8 cellular contexts compared by ENCODE assay signal in the genomic region with DNA sequence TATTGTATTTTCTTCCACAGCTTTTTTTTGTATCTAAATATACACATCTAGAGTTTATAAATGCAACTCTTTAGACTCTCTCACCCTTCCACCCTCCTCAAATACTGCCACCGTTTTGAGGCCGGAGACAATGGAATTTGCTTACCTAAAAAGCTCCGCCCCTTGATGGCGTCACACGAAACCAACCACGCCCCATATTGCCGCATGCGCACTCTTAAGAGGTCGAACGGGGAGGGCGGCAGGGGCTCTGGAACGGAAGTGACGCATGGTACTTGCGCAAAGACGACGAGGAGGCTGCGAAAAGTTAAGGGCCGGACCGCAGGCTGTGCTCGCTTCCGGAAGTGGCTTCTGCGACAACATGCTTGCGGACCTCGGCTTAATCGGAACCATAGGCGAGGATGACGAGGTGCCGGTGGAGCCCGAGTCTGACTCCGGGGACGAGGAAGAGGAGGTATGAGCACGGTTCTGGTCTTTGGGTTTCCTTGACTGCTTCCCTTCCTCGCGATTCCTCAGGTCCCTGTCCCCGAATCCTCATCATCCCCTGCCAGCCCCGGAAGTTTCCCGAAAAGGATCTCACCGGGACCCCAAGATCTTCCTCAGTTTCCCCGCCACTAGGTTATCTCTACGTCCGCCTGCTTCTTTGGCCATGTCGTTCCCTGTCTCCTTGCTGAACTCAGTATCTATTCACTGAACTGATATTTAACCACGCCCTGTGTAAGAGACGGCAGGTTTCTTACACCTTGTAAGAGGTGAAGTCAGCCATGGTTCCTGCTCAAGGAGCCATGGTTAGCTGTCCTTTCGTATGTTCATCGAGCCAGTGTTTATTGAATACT. TPM values are rescaled to one million over a fixed set of nuclear protein-coding genes. Genes with fewer than 3 reads are reported as not detected.
DNase-seq lines count a peak whose midpoint lies in the region; ATAC-seq and TF ChIP-seq lines count a peak whose summit lies in the region.

A gene with protein sequence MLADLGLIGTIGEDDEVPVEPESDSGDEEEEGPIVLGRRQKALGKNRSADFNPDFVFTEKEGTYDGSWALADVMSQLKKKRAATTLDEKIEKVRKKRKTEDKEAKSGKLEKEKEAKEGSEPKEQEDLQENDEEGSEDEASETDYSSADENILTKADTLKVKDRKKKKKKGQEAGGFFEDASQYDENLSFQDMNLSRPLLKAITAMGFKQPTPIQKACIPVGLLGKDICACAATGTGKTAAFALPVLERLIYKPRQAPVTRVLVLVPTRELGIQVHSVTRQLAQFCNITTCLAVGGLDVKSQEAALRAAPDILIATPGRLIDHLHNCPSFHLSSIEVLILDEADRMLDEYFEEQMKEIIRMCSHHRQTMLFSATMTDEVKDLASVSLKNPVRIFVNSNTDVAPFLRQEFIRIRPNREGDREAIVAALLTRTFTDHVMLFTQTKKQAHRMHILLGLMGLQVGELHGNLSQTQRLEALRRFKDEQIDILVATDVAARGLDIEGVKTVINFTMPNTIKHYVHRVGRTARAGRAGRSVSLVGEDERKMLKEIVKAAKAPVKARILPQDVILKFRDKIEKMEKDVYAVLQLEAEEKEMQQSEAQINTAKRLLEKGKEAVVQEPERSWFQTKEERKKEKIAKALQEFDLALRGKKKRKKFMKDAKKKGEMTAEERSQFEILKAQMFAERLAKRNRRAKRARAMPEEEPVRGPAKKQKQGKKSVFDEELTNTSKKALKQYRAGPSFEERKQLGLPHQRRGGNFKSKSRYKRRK (plus strand): TSS at position 326 of the 833 bp plus-strand sequence. CDS start 33 bp downstream, at position 359.

- ATAC-seq in GM19397 (IDR thresholded peaks at IDR 0.05; ENCODE audit: unreplicated experiment) (peak; percentile 95), HG03571 (IDR thresholded peaks at IDR 0.05; ENCODE audit: unreplicated experiment) (peak; percentile 81)

- intact Hi-C loops in CD14-positive monocyte (cut with micrococcal nuclease) (loop anchor here in 1 of 2 donors (10.0 kb wide), 1 partner anchor 85 kb away; no protein-coding TSS in a partner anchor), dorsolateral prefrontal cortex (cut with DNase I) (loop anchor here (1.0 to 5.0 kb wide), 5 partner anchors 31 to 232 kb away; a partner anchor contains a TSS)
- intact Hi-C loops in activated CD4-positive, alpha-beta memory T cell treated with anti-CD3 and anti-CD28 coated beads for 36 hours (cut with micrococcal nuclease): loop anchor here (1.0 kb wide), 3 partner anchors 31 to 173 kb away; a partner anchor contains a TSS

- peaks cover 5 to 16% (median 7%) of the 10 kb centered on the region in 4 donors for H3K4me1 ChIP-seq in liver (ENCODE audit: control insufficient read depth in 4 of 4, insufficient read depth in 4 of 4, low read length in 3 of 4)

- peaks cover 0 to 2% (median 0%) of the 10 kb centered on the region in 3 donors for H3K27me3 Mint-ChIP-seq in CD14-positive monocyte (ENCODE audit: low read depth in 3 of 3)
- no peaks in the 10 kb centered on the region for H3K27me3 Mint-ChIP-seq in activated CD4-positive, alpha-beta memory T cell treated with anti-CD3 and anti-CD28 coated beads for 36 hours

- peaks cover 28 to 32% of the 10 kb centered on the region in 2 donors for H3K36me3 Mint-ChIP-seq in CD14-positive monocyte
- peaks cover 20% of the 10 kb centered on the region for H3K36me3 Mint-ChIP-seq in activated CD4-positive, alpha-beta memory T cell treated with anti-CD3 and anti-CD28 coated beads for 36 hours

- peak within 1 kb of the TSS; percentile 5 to 96 (median 84) for H3K27ac ChIP-seq in dorsolateral prefrontal cortex
- H3K27ac ChIP-seq in liver (ENCODE audit: low read depth in 1 of 2, low read length in 2 of 2): peak within 1 kb of the TSS; percentile 79 to 87

- peak; percentile 30 to 33 for TF ChIP-seq RAD21 in liver (IDR thresholded peaks at IDR 0.05)

- peaks cover 0 to 4% (median 0%) of the 10 kb centered on the region in 7 donors for H3K9me3 Mint-ChIP-seq in CD14-positive monocyte
- H3K9me3 Mint-ChIP-seq in activated CD4-positive, alpha-beta memory T cell treated with anti-CD3 and anti-CD28 coated beads for 36 hours: no peaks in the 10 kb centered on the region

- DNase-seq in CD14-positive monocyte (ENCODE audit: low spot score) (peak; percentile 99), NCI-H82 treated with DMSO at 0.1 percent for 48 hours (lab: John Stamatoyannopoulos, UW; ENCODE audit: unreplicated experiment) (peak; percentile 99), dorsolateral prefrontal cortex (peak; percentile 96 to 98 (median 98))
- DNase-seq in activated CD4-positive, alpha-beta memory T cell treated with anti-CD3 and anti-CD28 coated beads for 36 hours: peak; percentile 99
- peak; percentile 97 for DNase-seq in stimulated activated CD4-positive, alpha-beta T cell treated with anti-CD3 and anti-CD28 coated beads, Interleukin-4, amount 100 ng/mL, for 24 hours

- peak within 1 kb of the TSS; percentile 94 to 99 (median 98) for H3K27ac Mint-ChIP-seq in CD14-positive monocyte
- peak within 1 kb of the TSS; percentile 89 for H3K27ac Mint-ChIP-seq in activated CD4-positive, alpha-beta memory T cell treated with anti-CD3 and anti-CD28 coated beads for 36 hours

- CTCF ChIA-PET in activated CD4-positive, alpha-beta memory T cell treated with anti-CD3 and anti-CD28 coated beads for 36 hours (lab: Charles Lee): interaction anchor here (1.1 to 7.1 kb wide), 2 partner anchors 32 to 84 kb away, joined by 3 to 237 read pairs; no protein-coding TSS in a partner anchor

- H3K4me3 Mint-ChIP-seq in CD14-positive monocyte: peak within 1 kb of the TSS; percentile 89 to 99
- peak within 1 kb of the TSS; percentile 88 for H3K4me3 Mint-ChIP-seq in activated CD4-positive, alpha-beta memory T cell treated with anti-CD3 and anti-CD28 coated beads for 36 hours

- POLR2A ChIA-PET in activated CD4-positive, alpha-beta memory T cell treated with anti-CD3 and anti-CD28 coated beads for 36 hours (lab: Charles Lee): interaction anchor here (0.6 to 1.2 kb wide), 5 partner anchors 19 to 173 kb away, joined by 3 to 5 read pairs (median 4); a partner anchor contains a TSS

- H3K9me3 ChIP-seq in liver (ENCODE audit: control insufficient read depth in 4 of 4, low read length in 3 of 4): no peaks in the 10 kb centered on the region

- H3K27me3 ChIP-seq in dorsolateral prefrontal cortex (no peaks in the 10 kb centered on the region), liver (ENCODE audit: control insufficient read depth in 4 of 4, insufficient read depth in 4 of 4, low read length in 3 of 4) (no peaks in the 10 kb centered on the region)

- H3K9ac ChIP-seq in liver (ENCODE audit: low read depth in 1 of 2, low read length in 2 of 2): peak within 1 kb of the TSS; percentile 80 to 94

- TF ChIP-seq CTCF in CD14-positive monocyte (IDR thresholded peaks at IDR 0.05): no peak
- TF ChIP-seq CTCF in dorsolateral prefrontal cortex (IDR thresholded peaks at IDR 0.05 in 54 of 56, conservative IDR thresholded peaks at IDR 0.05 in 2 of 56; ENCODE audit: low read depth in 1 of 56, partially characterized antibody in 56 of 56): peak in 32 of 56 donors; percentile 5 to 61 (median 20)
- TF ChIP-seq CTCF in liver (IDR thresholded peaks at IDR 0.05; ENCODE audit: low read depth, low read length, missing input control): no peak

- H3K36me3 ChIP-seq in liver (ENCODE audit: control insufficient read depth in 4 of 4, insufficient read depth in 3 of 4, low read depth in 1 of 4, low read length in 3 of 4): peaks cover 6 to 25% (median 17%) of the 10 kb centered on the region in 4 donors

- peaks cover 23% of the 10 kb centered on the region for H3K4me1 Mint-ChIP-seq in CD14-positive monocyte
- peaks cover 29% of the 10 kb centered on the region for H3K4me1 Mint-ChIP-seq in activated CD4-positive, alpha-beta memory T cell treated with anti-CD3 and anti-CD28 coated beads for 36 hours (ENCODE audit: low read depth)

- H3K4me3 ChIP-seq in dorsolateral prefrontal cortex (peak within 1 kb of the TSS; percentile 54 to 98 (median 86)), liver (ENCODE audit: low read depth in 1 of 3, low read length in 3 of 3) (peak within 1 kb of the TSS; percentile 63 to 99 (median 97))

- under 1% methylated on average over 46 of the region's 46 CpGs for WGBS in liver

TF ChIP-seq in liver, 16 proteins besides CTCF, POLR2A, EP300 and RAD21 (continues in another document):
- TF ChIP-seq GABPA (IDR thresholded peaks at IDR 0.05 in 1 of 2, conservative IDR thresholded peaks at IDR 0.05 in 1 of 2) (peak; percentile 94 to 98), HNF4G (IDR thresholded peaks at IDR 0.05) (no peak), TAF1 (conservative IDR thresholded peaks at IDR 0.05) (peak; percentile 47), RXRA (IDR thresholded peaks at IDR 0.05) (peak; percentile 46 to 49)
- TF ChIP-seq, protein P1, sequence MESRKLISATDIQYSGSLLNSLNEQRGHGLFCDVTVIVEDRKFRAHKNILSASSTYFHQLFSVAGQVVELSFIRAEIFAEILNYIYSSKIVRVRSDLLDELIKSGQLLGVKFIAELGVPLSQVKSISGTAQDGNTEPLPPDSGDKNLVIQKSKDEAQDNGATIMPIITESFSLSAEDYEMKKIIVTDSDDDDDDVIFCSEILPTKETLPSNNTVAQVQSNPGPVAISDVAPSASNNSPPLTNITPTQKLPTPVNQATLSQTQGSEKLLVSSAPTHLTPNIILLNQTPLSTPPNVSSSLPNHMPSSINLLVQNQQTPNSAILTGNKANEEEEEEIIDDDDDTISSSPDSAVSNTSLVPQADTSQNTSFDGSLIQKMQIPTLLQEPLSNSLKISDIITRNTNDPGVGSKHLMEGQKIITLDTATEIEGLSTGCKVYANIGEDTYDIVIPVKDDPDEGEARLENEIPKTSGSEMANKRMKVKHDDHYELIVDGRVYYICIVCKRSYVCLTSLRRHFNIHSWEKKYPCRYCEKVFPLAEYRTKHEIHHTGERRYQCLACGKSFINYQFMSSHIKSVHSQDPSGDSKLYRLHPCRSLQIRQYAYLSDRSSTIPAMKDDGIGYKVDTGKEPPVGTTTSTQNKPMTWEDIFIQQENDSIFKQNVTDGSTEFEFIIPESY (IDR thresholded peaks at IDR 0.05): peak; percentile 40

RNA-seq across cellular contexts. Expression of the gene that starts here (rescaled TPM):
- polyA plus RNA-seq in CD14-positive monocyte (10 to 100 TPM; 13.8 to 17.7 TPM), liver (10 to 100 TPM in 1 of 2 donors, 1 to 10 TPM in 1; 8.8 to 12.1 TPM)
- total RNA-seq in activated CD4-positive, alpha-beta memory T cell treated with anti-CD3 and anti-CD28 coated beads for 36 hours: 10 to 100 TPM; 42.8 to 43.5 TPM
- total RNA-seq in dorsolateral prefrontal cortex (10 to 100 TPM; 19.9 to 45.2 (median 27.8) TPM), liver (10 to 100 TPM; 13.8 to 16.0 TPM)

Comparison
In these comparisons a context has a peak if more than half of its experiments do, and no peak if none do; other contexts are left out.
1. Peak in every context shown above with its lines: DNase-seq, ATAC-seq, H3K4me3 ChIP-seq and H3K27ac ChIP-seq.
2. CTCF ChIP-seq: peak in dorsolateral prefrontal cortex (32 of 56); none in CD14-positive monocyte (single experiment) and liver (single experiment).